ENCODE assay signal across 1 cellular context in genomic region chr1:910311-910880, GRCh38.
A peak's percentile ranks its signal among the peaks of the same experiment; 100 is the strongest.
TF ChIP-seq lines count a peak whose summit lies in the region.

No MANE protein-coding gene starts in this region.

TF ChIP-seq in K562, 482 proteins besides CTCF, POLR2A, EP300 and RAD21:
- TF ChIP-seq BRF2 (IDR thresholded peaks at IDR 0.05; ENCODE audit: borderline replicate concordance, insufficient read depth, insufficient read length): no peak
- no peak for TF ChIP-seq ZNF174 (CRISPR knock-in tag; IDR thresholded peaks at IDR 0.05)
- TF ChIP-seq POLR2G (IDR thresholded peaks at IDR 0.05; ENCODE audit: low read depth, low read length): peak; percentile 14
- TF ChIP-seq KDM2B (CRISPR knock-in tag; IDR thresholded peaks at IDR 0.05): no peak
- no peak for TF ChIP-seq IRF2 (CRISPR knock-in tag; IDR thresholded peaks at IDR 0.05)
- TF ChIP-seq TGIF2 (CRISPR knock-in tag; IDR thresholded peaks at IDR 0.05): peak; percentile 28; the same call in 1 of the 2 replicates
